23 cellular contexts compared by ENCODE assay signal in genomic region chr1:25945756-25946155, GRCh38.
"Had no signal": no experiment of that assay in that cellular context is flagged by ENCODE, and none has a peak within 500 bp of the region (broad histone marks: within the 10 kb centered on the region; RNA-seq: fewer than 3 reads in every experiment).

No MANE protein-coding gene starts in this region.

- H3K27me3 Mint-ChIP-seq: activated naive CD4-positive, alpha-beta T cell treated with anti-CD3 and anti-CD28 coated beads, Interleukin-2, amount 50 U/mL, for 24 hours; brain; naive thymus-derived CD8-positive, alpha-beta T cell had no signal

- H3K27me3 ChIP-seq: hepatocyte, left lung, neutrophil, ovary, right atrium auricular region, spleen, thyroid gland had no signal

- H3K36me3 Mint-ChIP-seq: activated naive CD4-positive, alpha-beta T cell treated with anti-CD3 and anti-CD28 coated beads, Interleukin-2, amount 50 U/mL, for 24 hours had no signal

- H3K9me3 ChIP-seq: ovary, psoas muscle, right atrium auricular region, thyroid gland had no signal

- H3K27ac Mint-ChIP-seq: activated naive CD4-positive, alpha-beta T cell treated with anti-CD3 and anti-CD28 coated beads, Interleukin-2, amount 50 U/mL, for 24 hours; immature natural killer cell had no signal

- DNase-seq: activated gamma-delta T cell treated with Interleukin-2 at 50 U/mL for 16 hours; activated T-cell treated with anti-CD3 and anti-CD28 coated beads, Interleukin-2, amount 50 U/mL, for 1 hour; anterior cingulate cortex; caudate nucleus; dermis blood vessel endothelial cell; effector CD8-positive, alpha-beta T cell; foreskin melanocyte; immature natural killer cell; left lung; naive thymus-derived CD8-positive, alpha-beta T cell; ovary; psoas muscle; spleen; stimulated activated CD4-positive, alpha-beta T cell treated with anti-CD3 and anti-CD28 coated beads, Interleukin-4, amount 100 ng/mL, for 24 hours; stimulated activated naive CD8-positive, alpha-beta T cell treated with anti-CD3 and anti-CD28 coated beads, Interleukin-15, Interleukin-2, amounts not matched to agents 100 U/mL and 50 U/mL, for 24 hours; T-helper 9 cell; thyroid gland had no signal

- H3K4me1 Mint-ChIP-seq: activated naive CD4-positive, alpha-beta T cell treated with anti-CD3 and anti-CD28 coated beads, Interleukin-2, amount 50 U/mL, for 24 hours; immature natural killer cell; naive thymus-derived CD8-positive, alpha-beta T cell had no signal

- H3K27ac ChIP-seq: left lung, neutrophil, ovary, psoas muscle, right atrium auricular region, spleen, thyroid gland had no signal

- H3K36me3 ChIP-seq: left lung, neutrophil, ovary, right atrium auricular region, spleen, thyroid gland had no signal

- H3K4me1 ChIP-seq: left lung, psoas muscle, right atrium auricular region, spleen, thyroid gland had no signal

- H3K4me3 Mint-ChIP-seq: activated naive CD4-positive, alpha-beta T cell treated with anti-CD3 and anti-CD28 coated beads, Interleukin-2, amount 50 U/mL, for 24 hours; brain; immature natural killer cell; naive thymus-derived CD8-positive, alpha-beta T cell had no signal

- ATAC-seq: left lung; naive thymus-derived CD8-positive, alpha-beta T cell; psoas muscle; stimulated activated naive CD8-positive, alpha-beta T cell treated with anti-CD3 and anti-CD28 coated beads, Interleukin-15, Interleukin-2, amounts not matched to agents 100 U/mL and 50 U/mL, for 24 hours had no signal

- H3K9me3 Mint-ChIP-seq: activated naive CD4-positive, alpha-beta T cell treated with anti-CD3 and anti-CD28 coated beads, Interleukin-2, amount 50 U/mL, for 24 hours had no signal

- H3K4me3 ChIP-seq: hepatocyte, left lung, lung, ovary, psoas muscle, right atrium auricular region, spleen, thyroid gland had no signal
